ENCODE assay signal across 1 cellular context in the genomic region with DNA sequence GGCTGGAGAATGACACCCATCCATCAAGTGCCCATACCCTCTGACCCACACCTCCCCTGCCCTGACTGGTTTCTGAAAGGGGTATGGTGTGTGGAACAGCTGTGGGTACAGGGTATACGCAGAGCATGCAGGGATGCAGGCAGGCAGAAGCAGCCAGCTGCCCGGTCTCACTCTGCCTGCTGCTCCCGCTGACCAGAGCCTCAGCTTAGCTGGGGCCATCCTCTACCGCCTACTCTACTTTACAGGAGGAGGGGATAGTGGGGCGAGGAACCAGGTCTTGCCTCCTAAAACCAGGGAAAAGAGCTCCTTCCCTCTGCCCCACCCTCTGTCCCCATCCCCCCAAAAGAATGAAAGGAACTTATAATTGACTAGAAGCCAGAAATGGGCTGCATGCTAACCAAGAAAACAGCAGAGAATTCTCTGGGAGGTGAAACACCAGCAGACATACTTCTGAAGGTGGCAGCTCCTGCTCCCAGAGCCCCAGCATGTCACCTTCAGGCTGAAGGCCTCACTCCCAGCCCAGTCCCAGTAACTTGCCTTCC.
TF ChIP-seq lines count a peak whose summit lies in the region.

No MANE protein-coding gene starts in this region.

TF ChIP-seq in HepG2, 621 proteins besides CTCF, POLR2A, EP300 and RAD21:
- TF ChIP-seq RBM22 (optimal IDR thresholded peaks at IDR 0.05; ENCODE audit: low read length) = peak; percentile 9
- TF ChIP-seq, protein P1, sequence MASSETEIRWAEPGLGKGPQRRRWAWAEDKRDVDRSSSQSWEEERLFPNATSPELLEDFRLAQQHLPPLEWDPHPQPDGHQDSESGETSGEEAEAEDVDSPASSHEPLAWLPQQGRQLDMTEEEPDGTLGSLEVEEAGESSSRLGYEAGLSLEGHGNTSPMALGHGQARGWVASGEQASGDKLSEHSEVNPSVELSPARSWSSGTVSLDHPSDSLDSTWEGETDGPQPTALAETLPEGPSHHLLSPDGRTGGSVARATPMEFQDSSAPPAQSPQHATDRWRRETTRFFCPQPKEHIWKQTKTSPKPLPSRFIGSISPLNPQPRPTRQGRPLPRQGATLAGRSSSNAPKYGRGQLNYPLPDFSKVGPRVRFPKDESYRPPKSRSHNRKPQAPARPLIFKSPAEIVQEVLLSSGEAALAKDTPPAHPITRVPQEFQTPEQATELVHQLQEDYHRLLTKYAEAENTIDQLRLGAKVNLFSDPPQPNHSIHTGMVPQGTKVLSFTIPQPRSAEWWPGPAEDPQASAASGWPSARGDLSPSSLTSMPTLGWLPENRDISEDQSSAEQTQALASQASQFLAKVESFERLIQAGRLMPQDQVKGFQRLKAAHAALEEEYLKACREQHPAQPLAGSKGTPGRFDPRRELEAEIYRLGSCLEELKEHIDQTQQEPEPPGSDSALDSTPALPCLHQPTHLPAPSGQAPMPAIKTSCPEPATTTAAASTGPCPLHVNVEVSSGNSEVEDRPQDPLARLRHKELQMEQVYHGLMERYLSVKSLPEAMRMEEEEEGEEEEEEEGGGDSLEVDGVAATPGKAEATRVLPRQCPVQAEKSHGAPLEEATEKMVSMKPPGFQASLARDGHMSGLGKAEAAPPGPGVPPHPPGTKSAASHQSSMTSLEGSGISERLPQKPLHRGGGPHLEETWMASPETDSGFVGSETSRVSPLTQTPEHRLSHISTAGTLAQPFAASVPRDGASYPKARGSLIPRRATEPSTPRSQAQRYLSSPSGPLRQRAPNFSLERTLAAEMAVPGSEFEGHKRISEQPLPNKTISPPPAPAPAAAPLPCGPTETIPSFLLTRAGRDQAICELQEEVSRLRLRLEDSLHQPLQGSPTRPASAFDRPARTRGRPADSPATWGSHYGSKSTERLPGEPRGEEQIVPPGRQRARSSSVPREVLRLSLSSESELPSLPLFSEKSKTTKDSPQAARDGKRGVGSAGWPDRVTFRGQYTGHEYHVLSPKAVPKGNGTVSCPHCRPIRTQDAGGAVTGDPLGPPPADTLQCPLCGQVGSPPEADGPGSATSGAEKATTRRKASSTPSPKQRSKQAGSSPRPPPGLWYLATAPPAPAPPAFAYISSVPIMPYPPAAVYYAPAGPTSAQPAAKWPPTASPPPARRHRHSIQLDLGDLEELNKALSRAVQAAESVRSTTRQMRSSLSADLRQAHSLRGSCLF (CRISPR knock-in tag; IDR thresholded peaks at IDR 0.05; ENCODE audit: borderline replicate concordance) = no peak
TF ChIP-seq in HepG2: peak in this region for 1.
